Comparison of ENCODE assay signal across 16 cellular contexts in the genomic region with DNA sequence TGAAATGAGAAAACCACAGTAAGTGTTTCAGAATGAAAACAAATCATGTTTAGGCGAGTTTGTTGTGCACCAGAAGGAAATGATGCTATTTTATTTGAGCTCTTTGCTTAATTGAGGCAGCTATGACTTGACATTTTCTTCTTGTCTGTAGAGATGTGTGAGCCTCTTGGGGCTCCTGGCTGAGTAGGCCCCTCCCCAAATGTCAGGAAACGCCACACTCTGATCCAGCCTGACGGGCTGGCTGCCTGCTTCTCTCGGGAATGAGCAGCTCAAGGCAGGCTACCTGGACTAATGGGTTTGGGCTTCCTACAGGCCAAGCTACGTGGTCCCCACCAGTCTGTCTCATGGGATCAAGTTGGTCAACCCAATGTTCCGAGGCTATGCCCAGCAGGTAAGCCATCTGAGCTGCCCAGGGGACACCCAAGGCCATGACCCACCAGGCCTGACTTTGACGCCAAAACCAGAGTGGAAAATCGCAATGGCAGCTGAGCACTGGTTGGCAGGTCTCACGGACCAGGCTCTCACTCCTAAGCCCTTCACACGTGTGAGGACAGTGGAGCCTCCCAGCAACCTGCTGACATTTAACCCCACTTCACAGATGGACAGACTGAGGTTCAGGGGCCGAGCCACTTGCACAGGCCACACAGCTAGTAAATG. TPM values are rescaled to one million over a fixed set of nuclear protein-coding genes. Genes with fewer than 3 reads are reported as not detected.
DNase-seq lines count a peak whose midpoint lies in the region; ATAC-seq and TF ChIP-seq lines count a peak whose summit lies in the region.
"Had no signal": no experiment of that assay in that cellular context is flagged by ENCODE, and none has a peak within 500 bp of the region (broad histone marks: within the 10 kb centered on the region; RNA-seq: fewer than 3 reads in every experiment).

No MANE protein-coding gene starts in this region.

- peaks cover 88% of the 10 kb centered on the region for H3K4me1 Mint-ChIP-seq in activated T-cell treated with anti-CD3 and anti-CD28 coated beads, Interleukin-2, amount 50 U/mL, for 24 hours (ENCODE audit: low read depth)
- H3K4me1 Mint-ChIP-seq in activated naive CD8-positive, alpha-beta T cell treated with anti-CD3 and anti-CD28 coated beads, Interleukin-2, amount 10 ng/mL, durations not matched to agents 7 days and 5 days = peaks cover 67% of the 10 kb centered on the region

- H2AFZ ChIP-seq in Loucy (ENCODE audit: low read length) = no peak overlapping the region
- H2AFZ ChIP-seq: GM23248 had no signal

- peak overlapping the region; percentile 43 for H3K4me2 ChIP-seq in Loucy (ENCODE audit: low read depth, low read length, poor library complexity, severe bottlenecking)
- H3K4me2 ChIP-seq: A549 had no signal

- TF ChIP-seq POLR2A in stomach (IDR thresholded peaks at IDR 0.05) = no peak

- POLR2A ChIA-PET in activated naive CD8-positive, alpha-beta T cell treated with anti-CD3 and anti-CD28 coated beads, Interleukin-2, amount 10 ng/mL, durations not matched to agents 7 days and 5 days (lab: Charles Lee) = interaction anchor here (0.6 to 12.4 kb wide), 5 partner anchors 11 to 79 kb away, joined by 3 to 173 read pairs (median 15); partner anchors contain the start of genes C9orf78 and USP20

- intact Hi-C loops in stomach (cut with DNase I; ENCODE audit: low total_unique reads) = no loop called here

- H3K9me3 Mint-ChIP-seq in activated T-cell treated with anti-CD3 and anti-CD28 coated beads, Interleukin-2, amount 50 U/mL, for 24 hours = no peaks in the 10 kb centered on the region
- H3K9me3 Mint-ChIP-seq in activated naive CD8-positive, alpha-beta T cell treated with anti-CD3 and anti-CD28 coated beads, Interleukin-2, amount 10 ng/mL, durations not matched to agents 7 days and 5 days = no peaks in the 10 kb centered on the region

- H3K27ac Mint-ChIP-seq in activated T-cell treated with anti-CD3 and anti-CD28 coated beads, Interleukin-2, amount 50 U/mL, for 24 hours = peak overlapping the region; percentile 95
- H3K27ac Mint-ChIP-seq in activated naive CD8-positive, alpha-beta T cell treated with anti-CD3 and anti-CD28 coated beads, Interleukin-2, amount 10 ng/mL, durations not matched to agents 7 days and 5 days = peak overlapping the region; percentile 83

- DNase-seq in activated T-cell treated with anti-CD3 and anti-CD28 coated beads, Interleukin-2, amount 50 U/mL, for 24 hours = no peak
- no peak for DNase-seq in activated T-cell treated with anti-CD3 and anti-CD28 coated beads, Interleukin-2, amount 50 U/mL, for 1 hour
- DNase-seq in activated naive CD8-positive, alpha-beta T cell treated with anti-CD3 and anti-CD28 coated beads, Interleukin-2, amount 10 ng/mL, durations not matched to agents 7 days and 5 days = no peak
- DNase-seq in stomach (no peak), NCI-H146 (lab: John Stamatoyannopoulos, UW) (no peak)
- DNase-seq: foreskin melanocyte; GM23248; left ventricle myocardium inferior; NCI-H1694 treated with DMSO at 0.1 percent for 48 hours; NCI-H446; stimulated activated naive CD4-positive, alpha-beta T cell; uterus had no signal

- no peaks in the 10 kb centered on the region for H3K36me3 ChIP-seq in Loucy (ENCODE audit: insufficient read depth, low read length)
- peaks cover 61% of the 10 kb centered on the region for H3K36me3 ChIP-seq in neutrophil
- peaks cover 20 to 95% (median 91%) of the 10 kb centered on the region in 4 donors for H3K36me3 ChIP-seq in stomach
- H3K36me3 ChIP-seq: uterus had no signal

- H3K4me3 Mint-ChIP-seq in activated T-cell treated with anti-CD3 and anti-CD28 coated beads, Interleukin-2, amount 50 U/mL, for 24 hours = no peak overlapping the region
- peak overlapping the region; percentile 33 for H3K4me3 Mint-ChIP-seq in activated naive CD8-positive, alpha-beta T cell treated with anti-CD3 and anti-CD28 coated beads, Interleukin-2, amount 10 ng/mL, durations not matched to agents 7 days and 5 days

- no peaks in the 10 kb centered on the region for H3K79me2 ChIP-seq in Loucy (ENCODE audit: insufficient read depth, low read length)

- TF ChIP-seq EP300 in stomach (IDR thresholded peaks at IDR 0.05) = no peak

- H3F3A ChIP-seq in Loucy (ENCODE audit: low read depth) = no peaks in the 10 kb centered on the region

- no peaks in the 10 kb centered on the region for H3K27me3 ChIP-seq in Loucy (ENCODE audit: insufficient read depth, low read length, poor library complexity, severe bottlenecking)
- H3K27me3 ChIP-seq in neutrophil = no peaks in the 10 kb centered on the region
- no peaks in the 10 kb centered on the region for H3K27me3 ChIP-seq in stomach
- H3K27me3 ChIP-seq: uterus had no signal

- peak overlapping the region; percentile 38 for H3K9ac ChIP-seq in Loucy (ENCODE audit: low read depth, low read length, poor library complexity, severe bottlenecking)
- H3K9ac ChIP-seq: GM23248 had no signal

- peaks cover 81% of the 10 kb centered on the region for H3K36me3 Mint-ChIP-seq in activated T-cell treated with anti-CD3 and anti-CD28 coated beads, Interleukin-2, amount 50 U/mL, for 24 hours (ENCODE audit: low read depth)
- peaks cover 45% of the 10 kb centered on the region for H3K36me3 Mint-ChIP-seq in activated naive CD8-positive, alpha-beta T cell treated with anti-CD3 and anti-CD28 coated beads, Interleukin-2, amount 10 ng/mL, durations not matched to agents 7 days and 5 days

- H3K4me1 ChIP-seq in Loucy (ENCODE audit: insufficient read depth, low read length, poor library complexity, severe bottlenecking) (peaks cover 57% of the 10 kb centered on the region), neutrophil (ENCODE audit: control insufficient read depth in 1 of 2, insufficient read depth in 1 of 2, low read depth in 1 of 2, low read length in 1 of 2) (peaks cover 37 to 39% of the 10 kb centered on the region in 2 experiments), stomach (peaks cover 0 to 7% (median 0%) of the 10 kb centered on the region in 4 donors)
- H3K4me1 ChIP-seq: A549, uterus had no signal

- WGBS in stomach, 5 donors = 52 to 73% (median 65%) methylated on average over 9 to 11 of the region's 11 CpGs

- H3K27ac ChIP-seq in neutrophil (peak overlapping the region; percentile 31), stomach (no peak overlapping the region)
- H3K27ac ChIP-seq: A549, GM23248, left ventricle myocardium inferior, uterus had no signal

- H4K20me1 ChIP-seq in Loucy (ENCODE audit: insufficient read depth, low read length, poor library complexity, severe bottlenecking) = no peaks in the 10 kb centered on the region

- no peaks in the 10 kb centered on the region for H3K27me3 Mint-ChIP-seq in activated T-cell treated with anti-CD3 and anti-CD28 coated beads, Interleukin-2, amount 50 U/mL, for 24 hours
- no peaks in the 10 kb centered on the region for H3K27me3 Mint-ChIP-seq in activated naive CD8-positive, alpha-beta T cell treated with anti-CD3 and anti-CD28 coated beads, Interleukin-2, amount 10 ng/mL, durations not matched to agents 7 days and 5 days

- TF ChIP-seq CTCF in Loucy (conservative IDR thresholded peaks at IDR 0.05; ENCODE audit: low read length) = no peak
- no peak for TF ChIP-seq CTCF in neutrophil (IDR thresholded peaks at IDR 0.05)
- TF ChIP-seq CTCF in stomach (IDR thresholded peaks at IDR 0.05) = no peak

- H3K4me3 ChIP-seq in Loucy (ENCODE audit: low read length, poor library complexity, severe bottlenecking) (no peak overlapping the region), neutrophil (ENCODE audit: low read depth in 1 of 2, low read length in 1 of 2) (no peak overlapping the region), stomach (no peak overlapping the region)
- H3K4me3 ChIP-seq: A549, GM23248, left ventricle myocardium inferior, uterus had no signal

- H3K9me3 ChIP-seq in Loucy (ENCODE audit: insufficient read depth, low read depth, low read length) = no peaks in the 10 kb centered on the region
- H3K9me3 ChIP-seq in neutrophil = no peaks in the 10 kb centered on the region
- H3K9me3 ChIP-seq in stomach = no peaks in the 10 kb centered on the region
- H3K9me3 ChIP-seq: A549, left ventricle myocardium inferior, uterus had no signal

- no peak for ATAC-seq in activated naive CD8-positive, alpha-beta T cell treated with anti-CD3 and anti-CD28 coated beads, Interleukin-2, amount 10 ng/mL, durations not matched to agents 7 days and 5 days (ENCODE audit: low read depth)
- ATAC-seq in GM21619 (IDR thresholded peaks at IDR 0.05; ENCODE audit: unreplicated experiment) = no peak
- ATAC-seq: A549 had no signal

- H3K9me2 ChIP-seq in Loucy (replicated peaks; ENCODE audit: low read depth, low read length) = no peaks in the 10 kb centered on the region

RNA-seq across cellular contexts. Expression of gene USP20, which starts 29.9 kb away (rescaled TPM):
- total RNA-seq in activated naive CD8-positive, alpha-beta T cell treated with anti-CD3 and anti-CD28 coated beads, Interleukin-2, amount 10 ng/mL, durations not matched to agents 7 days and 5 days = 100 to 1,000 TPM; 107 to 111 TPM
- total RNA-seq in stomach = 10 to 100 TPM in 3 of 5 donors, 1 to 10 TPM in 2; 7.3 to 52.1 (median 16.9) TPM
- 10 to 100 TPM; 15.9 to 32.4 (median 17.3) TPM for polyA plus RNA-seq in stomach

RNA-seq across cellular contexts. Expression of gene C9orf78, which starts 30.0 kb away (rescaled TPM):
- 10 to 100 TPM; 71.4 to 73.4 TPM for total RNA-seq in activated naive CD8-positive, alpha-beta T cell treated with anti-CD3 and anti-CD28 coated beads, Interleukin-2, amount 10 ng/mL, durations not matched to agents 7 days and 5 days
- total RNA-seq in stomach = 10 to 100 TPM; 18.7 to 62.0 (median 31.7) TPM
- polyA plus RNA-seq in stomach = 10 to 100 TPM; 54.5 to 67.5 (median 55.3) TPM

RNA-seq across cellular contexts. Expression of gene TOR1A, which starts 41.2 kb away (rescaled TPM):
- total RNA-seq in activated naive CD8-positive, alpha-beta T cell treated with anti-CD3 and anti-CD28 coated beads, Interleukin-2, amount 10 ng/mL, durations not matched to agents 7 days and 5 days = 10 to 100 TPM; 46.6 to 47.2 TPM
- 10 to 100 TPM in 4 of 5 donors, 1 to 10 TPM in 1; 6.4 to 77.6 (median 28.1) TPM for total RNA-seq in stomach
- 10 to 100 TPM; 13.9 to 18.3 (median 16.6) TPM for polyA plus RNA-seq in stomach
